25 cellular contexts compared by ENCODE assay signal in genomic region chr13:50257646-50258045, GRCh38.
DNase-seq lines count a peak whose midpoint lies in the region; ATAC-seq and TF ChIP-seq lines count a peak whose summit lies in the region.
"Had no signal": no experiment of that assay in that cellular context is flagged by ENCODE, and none has a peak within 500 bp of the region (broad histone marks: within the 10 kb centered on the region; RNA-seq: fewer than 3 reads in every experiment).

No MANE protein-coding gene starts in this region.

- intact Hi-C loops in natural killer cell (cut with micrococcal nuclease): loop anchor here (10.0 kb wide), 1 partner anchor 257 kb away; no protein-coding TSS in a partner anchor
- intact Hi-C loops in aorta (cut with DNase I): no loop called here

- no peak overlapping the region for H3K9ac ChIP-seq in H9 (ENCODE audit: extremely low read depth, insufficient read length, low read length)
- H3K9ac ChIP-seq: SK-N-SH had no signal

- ATAC-seq in natural killer cell treated with Interleukin-12 subunit alpha and Interleukin-12 subunit beta and Interleukin-15 and Interleukin-18, amount 100 ng/mL, for 72 hours: peak in 1 of 2 donors; percentile 80
- ATAC-seq in natural killer cell: no peak
- ATAC-seq in T-cell (replicated peaks in 1 of 4): no peak
- peak; percentile 61 for ATAC-seq in stimulated activated naive CD8-positive, alpha-beta T cell treated with anti-CD3 and anti-CD28 coated beads, Interleukin-15, Interleukin-2, amounts not matched to agents 100 U/mL and 50 U/mL, for 24 hours
- ATAC-seq in left lobe of liver: no peak
- no peak for ATAC-seq in aorta (ENCODE audit: low FRiP score)
- ATAC-seq: GM23338; naive thymus-derived CD4-positive, alpha-beta T cell; upper lobe of right lung had no signal

- H3K4me3 Mint-ChIP-seq in natural killer cell treated with Interleukin-12 subunit alpha and Interleukin-12 subunit beta and Interleukin-15 and Interleukin-18, amount 100 ng/mL, for 72 hours: peak overlapping the region; percentile 84
- no peak overlapping the region for H3K4me3 Mint-ChIP-seq in natural killer cell
- H3K4me3 Mint-ChIP-seq in H9: no peak overlapping the region
- H3K4me3 Mint-ChIP-seq in T-cell: no peak overlapping the region
- H3K4me3 Mint-ChIP-seq: activated naive CD4-positive, alpha-beta T cell treated with anti-CD3 and anti-CD28 coated beads for 36 hours; GM23338; naive thymus-derived CD4-positive, alpha-beta T cell had no signal

- H3K9me3 Mint-ChIP-seq in natural killer cell treated with Interleukin-12 subunit alpha and Interleukin-12 subunit beta and Interleukin-15 and Interleukin-18, amount 100 ng/mL, for 72 hours: peaks cover 2% of the 10 kb centered on the region
- H3K9me3 Mint-ChIP-seq in natural killer cell: no peaks in the 10 kb centered on the region
- no peaks in the 10 kb centered on the region for H3K9me3 Mint-ChIP-seq in H9
- no peaks in the 10 kb centered on the region for H3K9me3 Mint-ChIP-seq in T-cell
- H3K9me3 Mint-ChIP-seq: GM23338 had no signal

- H2BK5ac ChIP-seq in H9 (ENCODE audit: insufficient read length, low read length): no peak overlapping the region

- H4K8ac ChIP-seq in H9 (replicated peaks; ENCODE audit: insufficient read length, low read depth, low read length): no peak overlapping the region

- no CpG with 5 or more reads among the region's 3 CpGs for WGBS in H9 (ENCODE audit: extremely low coverage, insufficient read length, low lambda C conversion rate)
- WGBS in aorta, 2 donors: 81 to 89% methylated on average over 3 of the region's 3 CpGs

- H3K14ac ChIP-seq in H9 (ENCODE audit: insufficient read depth, low read length): no peak overlapping the region

- H2BK15ac ChIP-seq in H9 (ENCODE audit: low read depth, low read length): no peak overlapping the region

- H3K36me3 Mint-ChIP-seq in natural killer cell treated with Interleukin-12 subunit alpha and Interleukin-12 subunit beta and Interleukin-15 and Interleukin-18, amount 100 ng/mL, for 72 hours: peaks cover 10% of the 10 kb centered on the region
- H3K36me3 Mint-ChIP-seq in natural killer cell (no peaks in the 10 kb centered on the region), H9 (ENCODE audit: insufficient read depth in 1 of 3, low read depth in 3 of 3) (no peaks in the 10 kb centered on the region; a peak in 1 of 7 replicates), T-cell (no peaks in the 10 kb centered on the region)

- H4K91ac ChIP-seq in H9 (ENCODE audit: insufficient read length, low read depth, low read length): no peak overlapping the region

- no peak overlapping the region for H3K4me3 ChIP-seq in aorta (ENCODE audit: low read length in 2 of 2)
- H3K4me3 ChIP-seq: GM23338, suprapubic skin, upper lobe of right lung had no signal

- H2AK5ac ChIP-seq in H9 (ENCODE audit: insufficient read length, low read length): no peak overlapping the region

- no peaks in the 10 kb centered on the region for H3K36me3 ChIP-seq in aorta (ENCODE audit: control insufficient read depth in 1 of 2, insufficient read depth in 2 of 2, low read length in 1 of 2)
- H3K36me3 ChIP-seq: suprapubic skin, upper lobe of right lung had no signal

- no peak overlapping the region for H3K18ac ChIP-seq in H9 (ENCODE audit: insufficient read length, low read depth, low read length)

- H2AFZ ChIP-seq in H9 (ENCODE audit: low read length): no peak overlapping the region
- H2AFZ ChIP-seq: GM23338 had no signal

- H3K56ac ChIP-seq in H9 (ENCODE audit: insufficient read length, low read depth, low read length): no peak overlapping the region

- H3K9me3 ChIP-seq in H9 (ENCODE audit: control insufficient read depth, low read depth, low read length): no peaks in the 10 kb centered on the region
- no peaks in the 10 kb centered on the region for H3K9me3 ChIP-seq in aorta (ENCODE audit: control insufficient read depth, low read length)
- H3K9me3 ChIP-seq: SK-N-SH, suprapubic skin, upper lobe of right lung had no signal

- no peaks in the 10 kb centered on the region for H3K79me2 ChIP-seq in H9 (ENCODE audit: insufficient read depth, low read length)

- H4K20me1 ChIP-seq in H9 (ENCODE audit: control insufficient read depth, insufficient read depth, insufficient read length): no peaks in the 10 kb centered on the region

- H2BK20ac ChIP-seq in H9 (ENCODE audit: low read depth, low read length, poor library complexity, severe bottlenecking): peak overlapping the region; percentile 64

- H3K4ac ChIP-seq in H9 (ENCODE audit: low read depth, low read length): no peak overlapping the region

- H3K4me2 ChIP-seq in H9 (ENCODE audit: insufficient read depth, insufficient read length, low read length): no peak overlapping the region
- H3K4me2 ChIP-seq: GM23338, SK-N-SH had no signal

- H3T11ph ChIP-seq in H9 (ENCODE audit: low read length): no peak overlapping the region

- H3K23ac ChIP-seq in H9 (ENCODE audit: insufficient read length, low read depth, low read length): no peak overlapping the region

- peak overlapping the region; percentile 89 to 95 for H3K27ac Mint-ChIP-seq in natural killer cell treated with Interleukin-12 subunit alpha and Interleukin-12 subunit beta and Interleukin-15 and Interleukin-18, amount 100 ng/mL, for 72 hours
- H3K27ac Mint-ChIP-seq in natural killer cell (no peak overlapping the region), H9 (no peak overlapping the region), T-cell (peak overlapping the region; percentile 53 to 79)
- H3K27ac Mint-ChIP-seq: activated naive CD4-positive, alpha-beta T cell treated with anti-CD3 and anti-CD28 coated beads for 36 hours; GM23338 had no signal

- H4K5ac ChIP-seq in H9 (ENCODE audit: insufficient read length, low read depth, low read length): no peak overlapping the region

- H3K27ac ChIP-seq in H9 (ENCODE audit: insufficient read length, low read depth, low read length) (no peak overlapping the region), aorta (ENCODE audit: low read depth in 1 of 2, low read length in 2 of 2) (no peak overlapping the region)
- H3K27ac ChIP-seq: C4-2B, epithelial cell of prostate, HL-60, suprapubic skin, upper lobe of right lung had no signal

- H3K27me3 ChIP-seq in H9 (ENCODE audit: insufficient read depth, low read length): no peaks in the 10 kb centered on the region
- H3K27me3 ChIP-seq in aorta (ENCODE audit: control insufficient read depth in 1 of 2, insufficient read depth in 2 of 2, low read length in 1 of 2): no peaks in the 10 kb centered on the region
- H3K27me3 ChIP-seq: suprapubic skin, upper lobe of right lung had no signal

- TF ChIP-seq CTCF in natural killer cell (IDR thresholded peaks at IDR 0.05) (no peak), H9 (conservative IDR thresholded peaks at IDR 0.05) (no peak)

- peaks cover 61 to 64% of the 10 kb centered on the region in 2 donors for H3K4me1 Mint-ChIP-seq in natural killer cell treated with Interleukin-12 subunit alpha and Interleukin-12 subunit beta and Interleukin-15 and Interleukin-18, amount 100 ng/mL, for 72 hours (ENCODE audit: low read depth in 2 of 2)
- H3K4me1 Mint-ChIP-seq in natural killer cell: peaks cover 41 to 48% of the 10 kb centered on the region in 2 donors
- H3K4me1 Mint-ChIP-seq in H9: peaks cover 0 to 2% of the 10 kb centered on the region in 2 experiments; a peak in 1 of 4 replicates
- H3K4me1 Mint-ChIP-seq in T-cell: peaks cover 22 to 50% (median 44%) of the 10 kb centered on the region in 3 donors
- H3K4me1 Mint-ChIP-seq: GM23338 had no signal

- no peaks in the 10 kb centered on the region for H3K4me1 ChIP-seq in H9 (ENCODE audit: insufficient read depth, low read length)
- no peaks in the 10 kb centered on the region for H3K4me1 ChIP-seq in aorta (ENCODE audit: control insufficient read depth in 1 of 2, insufficient read depth in 2 of 2, low read length in 2 of 2)
- H3K4me1 ChIP-seq: suprapubic skin, upper lobe of right lung had no signal

- H3K27me3 Mint-ChIP-seq in natural killer cell treated with Interleukin-12 subunit alpha and Interleukin-12 subunit beta and Interleukin-15 and Interleukin-18, amount 100 ng/mL, for 72 hours: no peaks in the 10 kb centered on the region
- H3K27me3 Mint-ChIP-seq in natural killer cell (ENCODE audit: low read depth in 2 of 2): peaks cover 2 to 6% of the 10 kb centered on the region in 2 donors
- H3K27me3 Mint-ChIP-seq in H9 (ENCODE audit: low read depth): no peaks in the 10 kb centered on the region; the same call in 1 of the 2 replicates
- H3K27me3 Mint-ChIP-seq in T-cell: no peaks in the 10 kb centered on the region

- no peaks in the 10 kb centered on the region for H3K79me1 ChIP-seq in H9 (ENCODE audit: insufficient read depth, low read depth, low read length, poor library complexity, severe bottlenecking)

- H3K23me2 ChIP-seq in H9 (ENCODE audit: insufficient read length, low read depth, low read length, poor library complexity, severe bottlenecking): no peaks in the 10 kb centered on the region

- CTCF ChIA-PET in T-cell (lab: Charles Lee): no interaction called here

- H2BK120ac ChIP-seq in H9 (ENCODE audit: low read depth, low read length, poor library complexity, severe bottlenecking): no peak overlapping the region

- no peak for DNase-seq in natural killer cell treated with Interleukin-12 subunit alpha and Interleukin-12 subunit beta and Interleukin-15 and Interleukin-18, amount 100 ng/mL, for 72 hours (ENCODE audit: low spot score)
- DNase-seq in natural killer cell (no peak), H9 (no peak), T-cell (no peak), left lobe of liver (ENCODE audit: low spot score) (no peak), aorta (no peak)
- DNase-seq in stimulated activated naive CD8-positive, alpha-beta T cell treated with anti-CD3 and anti-CD28 coated beads, Interleukin-15, Interleukin-2, amounts not matched to agents 100 U/mL and 50 U/mL, for 24 hours: no peak
- DNase-seq: activated CD4-positive, alpha-beta T cell treated with anti-CD3 and anti-CD28 coated beads, Interleukin-2, amount 50 U/mL, for 4 hours; activated naive CD4-positive, alpha-beta T cell treated with anti-CD3 and anti-CD28 coated beads for 36 hours; activated T-cell treated with anti-CD3 and anti-CD28 coated beads, Interleukin-2, amount 50 U/mL, for 1 hour; effector CD4-positive, alpha-beta T cell; glutamatergic neuron; islet precursor cell; midbrain; naive thymus-derived CD4-positive, alpha-beta T cell; NCI-H446; NCI-H82; OCI-M1; SK-N-SH; upper lobe of right lung had no signal

- POLR2A ChIA-PET in T-cell (lab: Charles Lee): no interaction called here

- no peak overlapping the region for H2BK12ac ChIP-seq in H9 (ENCODE audit: insufficient read length, low read depth, low read length)

Comparison
In these comparisons a context has a peak if more than half of its experiments do, and no peak if none do; other contexts are left out.
1. H3K27ac Mint-ChIP-seq: peak in natural killer cell treated with Interleukin-12 subunit alpha and Interleukin-12 subunit beta and Interleukin-15 and Interleukin-18, amount 100 ng/mL, for 72 hours (2 of 2) and T-cell (2 of 2); none in natural killer cell (0 of 2) and H9 (0 of 3).